Comparison of ENCODE assay signal across 27 cellular contexts in genomic region chr1:18292531-18292930, GRCh38.
"Had no signal": no experiment of that assay in that cellular context is flagged by ENCODE, and none has a peak within 500 bp of the region (broad histone marks: within the 10 kb centered on the region; RNA-seq: fewer than 3 reads in every experiment).

No MANE protein-coding gene starts in this region.

- H3K4me3 Mint-ChIP-seq: activated CD4-positive, alpha-beta T cell treated with anti-CD3 and anti-CD28 coated beads, Interleukin-2, amount 10 ng/mL, durations not matched to agents 7 days and 5 days; activated CD8-positive, alpha-beta T cell treated with anti-CD3 and anti-CD28 coated beads for 36 hours; activated naive CD8-positive, alpha-beta T cell; activated T-cell treated with anti-CD3 and anti-CD28 coated beads, Interleukin-2, amount 50 U/mL, for 4 hours; activated T-helper 17 cell treated with anti-CD3 and anti-CD28 coated beads, Interleukin-2, amount 50 U/mL, for 72 hours; central memory CD8-positive, alpha-beta T cell; dendritic cell treated with granulocyte-macrophage colony-stimulating factor and Interleukin-4, amounts not matched to agents 40 ng/mL and 50 ng/mL, for 4 days had no signal

- H3K4me1 ChIP-seq: esophagus squamous epithelium, gastroesophageal sphincter, heart right ventricle had no signal

- DNase-seq: activated CD4-positive, alpha-beta T cell treated with anti-CD3 and anti-CD28 coated beads for 1 hour; activated CD4-positive, alpha-beta T cell treated with anti-CD3 and anti-CD28 coated beads for 4 hours; activated CD4-positive, alpha-beta T cell treated with anti-CD3 and anti-CD28 coated beads, Interleukin-2, amount 10 ng/mL, durations not matched to agents 7 days and 5 days; activated CD4-positive, alpha-beta T cell treated with anti-CD3 and anti-CD28 coated beads, Interleukin-2, amount 50 U/mL, for 4 hours; activated CD8-positive, alpha-beta memory T cell treated with anti-CD3 and anti-CD28 coated beads for 24 hours; activated CD8-positive, alpha-beta T cell treated with anti-CD3 and anti-CD28 coated beads for 36 hours; activated effector memory CD4-positive, alpha-beta T cell treated with Interleukin-2 at 50 U/mL for 16 hours; activated gamma-delta T cell treated with Interleukin-2 at 50 U/mL for 16 hours; activated naive CD4-positive, alpha-beta T cell treated with anti-CD3 and anti-CD28 coated beads, Interleukin-2, amount 50 U/mL, for 16 hours; activated naive CD4-positive, alpha-beta T cell treated with Interleukin-2 at 50 U/mL for 16 hours; activated T-cell treated with anti-CD3 and anti-CD28 coated beads, Interleukin-2, amount 50 U/mL, for 4 hours; amniotic stem cell; anterior cingulate cortex; brain microvascular endothelial cell; dorsolateral prefrontal cortex; effector memory CD4-positive, alpha-beta T cell; esophagus squamous epithelium; foreskin melanocyte; heart right ventricle; T-helper 2 cell had no signal

- H3K4me1 Mint-ChIP-seq: activated CD4-positive, alpha-beta T cell treated with anti-CD3 and anti-CD28 coated beads, Interleukin-2, amount 10 ng/mL, durations not matched to agents 7 days and 5 days; activated T-helper 17 cell treated with anti-CD3 and anti-CD28 coated beads, Interleukin-2, amount 50 U/mL, for 72 hours; central memory CD8-positive, alpha-beta T cell had no signal

- H3K27ac Mint-ChIP-seq: activated CD4-positive, alpha-beta T cell treated with anti-CD3 and anti-CD28 coated beads, Interleukin-2, amount 10 ng/mL, durations not matched to agents 7 days and 5 days; activated CD8-positive, alpha-beta T cell treated with anti-CD3 and anti-CD28 coated beads for 36 hours; activated naive CD8-positive, alpha-beta T cell; activated T-helper 17 cell treated with anti-CD3 and anti-CD28 coated beads, Interleukin-2, amount 50 U/mL, for 72 hours; dendritic cell treated with granulocyte-macrophage colony-stimulating factor and Interleukin-4, amounts not matched to agents 40 ng/mL and 50 ng/mL, for 4 days had no signal

- H3K4me3 ChIP-seq: coronary artery, dorsolateral prefrontal cortex, esophagus squamous epithelium, gastroesophageal sphincter, heart right ventricle had no signal

- H3K27ac ChIP-seq: brain microvascular endothelial cell, coronary artery, dorsolateral prefrontal cortex, epithelial cell of prostate, esophagus squamous epithelium, gastroesophageal sphincter, heart right ventricle had no signal

- H3K36me3 Mint-ChIP-seq: activated naive CD8-positive, alpha-beta T cell had no signal

- H3K27me3 ChIP-seq: brain microvascular endothelial cell had no signal

- H3K9me3 ChIP-seq: esophagus squamous epithelium, gastroesophageal sphincter, heart right ventricle had no signal

- H3K9me3 Mint-ChIP-seq: activated CD4-positive, alpha-beta T cell treated with anti-CD3 and anti-CD28 coated beads, Interleukin-2, amount 10 ng/mL, durations not matched to agents 7 days and 5 days; activated CD8-positive, alpha-beta T cell treated with anti-CD3 and anti-CD28 coated beads for 36 hours; activated T-cell treated with anti-CD3 and anti-CD28 coated beads, Interleukin-2, amount 50 U/mL, for 4 hours; activated T-helper 17 cell treated with anti-CD3 and anti-CD28 coated beads, Interleukin-2, amount 50 U/mL, for 72 hours; central memory CD8-positive, alpha-beta T cell; dendritic cell treated with granulocyte-macrophage colony-stimulating factor and Interleukin-4, amounts not matched to agents 40 ng/mL and 50 ng/mL, for 4 days had no signal

- ATAC-seq: activated CD8-positive, alpha-beta T cell treated with anti-CD3 and anti-CD28 coated beads for 36 hours; activated T-cell treated with anti-CD3 and anti-CD28 coated beads, Interleukin-2, amount 50 U/mL, for 4 hours; activated T-helper 17 cell treated with anti-CD3 and anti-CD28 coated beads, Interleukin-2, amount 50 U/mL, for 72 hours; gastroesophageal sphincter; heart right ventricle had no signal

- H3K36me3 ChIP-seq: brain microvascular endothelial cell, esophagus squamous epithelium, gastroesophageal sphincter, heart right ventricle had no signal
